ENCODE assay signal across 24 cellular contexts in genomic region chr14:99329711-99330315, GRCh38. TPM values are rescaled to one million over a fixed set of nuclear protein-coding genes. Genes with fewer than 3 reads are reported as not detected.
DNase-seq lines count a peak whose midpoint lies in the region; TF ChIP-seq lines count a peak whose summit lies in the region.
"Had no signal": no experiment of that assay in that cellular context is flagged by ENCODE, and none has a peak within 500 bp of the region (broad histone marks: within the 10 kb centered on the region; RNA-seq: fewer than 3 reads in every experiment).

No MANE protein-coding gene starts in this region.

- DNase-seq in H7 (peak; percentile 10), chondrocyte (ENCODE audit: low spot score) (peak; percentile 52), islet precursor cell (peak; percentile 50), sigmoid colon (peak; percentile 34), NCI-H510A (lab: John Stamatoyannopoulos, UW) (no peak), NCI-H526 treated with DMSO at 0.1 percent for 48 hours (lab: John Stamatoyannopoulos, UW) (no peak), GM19238 (ENCODE audit: insufficient read length, low spot score) (no peak), colonic mucosa (no peak)
- DNase-seq: CD4-positive, CD25-positive, alpha-beta regulatory T cell; DND-41; GM23248; HCEC 1CT; MM.1S; NCI-H1092; NCI-H1436; NCI-H187 treated with DMSO at 0.1 percent for 48 hours; NCI-H2107; NCI-H446 treated with DMSO at 0.1 percent for 48 hours; SIG-M5 had no signal

- H3K9ac ChIP-seq in colonic mucosa (ENCODE audit: low read depth in 2 of 2, low read length in 2 of 2): no peak overlapping the region
- H3K9ac ChIP-seq: GM23248 had no signal

- H3K4me1 Mint-ChIP-seq in chondrocyte (ENCODE audit: low read depth): peaks cover 13% of the 10 kb centered on the region
- H3K4me1 Mint-ChIP-seq: CD4-positive, CD25-positive, alpha-beta regulatory T cell had no signal

- H3K9me3 Mint-ChIP-seq in chondrocyte (ENCODE audit: low read depth): no peaks in the 10 kb centered on the region
- H3K9me3 Mint-ChIP-seq: CD4-positive, CD25-positive, alpha-beta regulatory T cell had no signal

- peaks cover 0 to 5% (median under 1%) of the 10 kb centered on the region in 4 donors for H3K9me3 ChIP-seq in sigmoid colon
- no peaks in the 10 kb centered on the region for H3K9me3 ChIP-seq in colonic mucosa

- H3K27ac ChIP-seq in sigmoid colon: no peak overlapping the region
- no peak overlapping the region for H3K27ac ChIP-seq in colonic mucosa
- H3K27ac ChIP-seq: GM23248, HL-60 had no signal

- H3K36me3 Mint-ChIP-seq in chondrocyte (ENCODE audit: low read depth): no peaks in the 10 kb centered on the region
- H3K36me3 Mint-ChIP-seq: CD4-positive, CD25-positive, alpha-beta regulatory T cell had no signal

- no peak overlapping the region for H3K4me3 ChIP-seq in H7 (ENCODE audit: insufficient read depth, low read depth, low read length)
- H3K4me3 ChIP-seq in sigmoid colon: no peak overlapping the region
- H3K4me3 ChIP-seq in colonic mucosa: no peak overlapping the region
- H3K4me3 ChIP-seq: GM23248, K562 had no signal

- no peak for TF ChIP-seq POLR2A in sigmoid colon (IDR thresholded peaks at IDR 0.05)

- peaks cover 17% of the 10 kb centered on the region for H3K27me3 Mint-ChIP-seq in chondrocyte (ENCODE audit: low read depth)

- H3K36me3 ChIP-seq in H7 (replicated peaks; ENCODE audit: control insufficient read depth, insufficient read depth, low read length) (no peaks in the 10 kb centered on the region), sigmoid colon (no peaks in the 10 kb centered on the region), colonic mucosa (no peaks in the 10 kb centered on the region)

- intact Hi-C loops in sigmoid colon (cut with DNase I): no loop called here
- intact Hi-C loops in colonic mucosa (cut with DNase I): no loop called here

- TF ChIP-seq CTCF in chondrocyte (IDR thresholded peaks at IDR 0.05) (no peak), sigmoid colon (IDR thresholded peaks at IDR 0.05) (no peak), colonic mucosa (IDR thresholded peaks at IDR 0.05) (no peak)

- TF ChIP-seq EP300 in sigmoid colon (IDR thresholded peaks at IDR 0.05): no peak

- no peak overlapping the region for H3K4me3 Mint-ChIP-seq in chondrocyte (ENCODE audit: unreplicated experiment)
- H3K4me3 Mint-ChIP-seq: CD4-positive, CD25-positive, alpha-beta regulatory T cell had no signal

- H3K4me1 ChIP-seq in sigmoid colon (peaks cover 0 to 6% (median 0%) of the 10 kb centered on the region in 4 donors), colonic mucosa (no peaks in the 10 kb centered on the region)

- H3K27me3 ChIP-seq in H7 (ENCODE audit: control insufficient read depth, insufficient read depth, low read length) (no peaks in the 10 kb centered on the region), sigmoid colon (peaks cover 0 to 28% (median 0%) of the 10 kb centered on the region in 3 donors), colonic mucosa (no peaks in the 10 kb centered on the region)

- 82 to 83% methylated on average over 10 of the region's 10 CpGs for WGBS in sigmoid colon, 2 donors

- no peak overlapping the region for H3K27ac Mint-ChIP-seq in chondrocyte (ENCODE audit: unreplicated experiment)
- H3K27ac Mint-ChIP-seq: CD4-positive, CD25-positive, alpha-beta regulatory T cell had no signal

RNA-seq across cellular contexts. Expression of gene BCL11B, which starts 57.8 kb away (rescaled TPM):
- total RNA-seq in H7 (2014; rRNA removed; shearing (Covaris generic)): 5.7 and 6.1 TPM in 2 replicates
- total RNA-seq in chondrocyte (0.10 to 0.23 TPM (median 0.17 TPM) in 3 replicates), sigmoid colon (under 1 TPM; under 0.01 to 0.28 (median 0.15) TPM), colonic mucosa (10 to 100 TPM in 1 of 2 donors, 1 to 10 TPM in 1; 5.6 to 10.4 TPM)
- polyA plus RNA-seq in sigmoid colon: 1 to 10 TPM in 1 of 3 donors, under 1 TPM in 2; 0.23 to 3.5 (median 0.60) TPM
- total RNA-seq: GM23248, HepG2, LHCN-M2 had no signal
- polyA plus RNA-seq: BJ, GM23248, HepG2, K562 had no signal

Comparison
In these comparisons a context has a peak if more than half of its experiments do, and no peak if none do; other contexts are left out.
1. DNase-seq: peak in H7 (single experiment), chondrocyte (single experiment), islet precursor cell (single experiment) and sigmoid colon (single experiment); none in NCI-H510A (single experiment), NCI-H526 treated with DMSO at 0.1 percent for 48 hours (single experiment), GM19238 (single experiment) and colonic mucosa (single experiment).